ENCODE assay signal across 22 cellular contexts in the genomic region with DNA sequence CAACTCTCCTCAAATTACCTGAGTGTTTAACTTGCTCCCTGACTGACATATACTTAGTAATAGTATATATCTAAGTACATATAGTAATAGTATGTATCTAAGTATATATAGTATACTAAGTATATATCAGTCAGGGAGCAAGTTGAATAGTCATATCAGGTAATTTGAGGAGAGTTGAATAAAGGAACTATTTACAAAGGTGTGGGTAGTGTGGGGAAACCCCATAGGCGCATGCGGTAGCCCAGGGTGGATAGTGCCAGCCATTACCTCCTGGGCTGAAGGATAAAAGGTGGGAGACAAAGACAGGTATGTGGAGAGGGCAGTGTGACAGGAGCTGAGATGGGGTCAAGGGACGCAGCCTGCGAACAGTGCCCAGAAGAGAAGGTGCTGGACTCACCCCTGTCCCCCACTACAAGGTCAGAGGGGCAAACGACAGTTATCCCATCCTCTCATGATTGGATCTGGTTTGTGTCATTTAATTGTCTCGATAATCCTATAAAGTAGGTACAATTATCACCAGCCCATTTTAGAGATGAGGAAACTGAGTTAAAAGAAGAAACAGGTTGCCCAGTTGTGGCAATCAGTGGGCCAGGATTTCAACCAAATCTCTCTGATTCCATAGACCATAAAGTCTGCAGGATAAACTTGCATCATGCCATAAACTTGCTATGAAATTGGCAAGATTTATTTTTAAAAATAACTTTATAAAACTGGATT.
"Had no signal": no experiment of that assay in that cellular context is flagged by ENCODE, and none has a peak within 500 bp of the region (broad histone marks: within the 10 kb centered on the region; RNA-seq: fewer than 3 reads in every experiment).

No MANE protein-coding gene starts in this region.

- H3K27ac ChIP-seq: coronary artery, esophagus muscularis mucosa, foreskin keratinocyte, gastroesophageal sphincter, heart left ventricle, hepatocyte, parathyroid adenoma, right lobe of liver, suprapubic skin, thyroid gland had no signal

- H3K9ac ChIP-seq: parathyroid adenoma had no signal

- H3K27me3 ChIP-seq: esophagus muscularis mucosa, foreskin keratinocyte, gastroesophageal sphincter, heart left ventricle, hepatocyte, right lobe of liver, suprapubic skin, thyroid gland had no signal

- FAIRE-seq: endothelial cell of umbilical vein, kidney, small intestine had no signal

- H3K4me2 ChIP-seq: hepatocyte had no signal

- H2AFZ ChIP-seq: hepatocyte, parathyroid adenoma had no signal

- H3K79me2 ChIP-seq: hepatocyte, parathyroid adenoma had no signal

- H3K4me3 ChIP-seq: coronary artery, esophagus muscularis mucosa, gastroesophageal sphincter, heart left ventricle, hepatocyte, lung, right lobe of liver, suprapubic skin, thyroid gland had no signal

- H3K36me3 ChIP-seq: esophagus muscularis mucosa, gastroesophageal sphincter, heart left ventricle, right lobe of liver, suprapubic skin, thyroid gland had no signal

- H3K4me1 ChIP-seq: parathyroid adenoma, thyroid gland had no signal

- ATAC-seq: foreskin keratinocyte; gastroesophageal sphincter; heart left ventricle; left lobe of liver; stimulated activated naive CD8-positive, alpha-beta T cell treated with anti-CD3 and anti-CD28 coated beads, Interleukin-15, amount 100 ng/mL, for 72 hours had no signal

- DNase-seq: dermis blood vessel endothelial cell; effector memory CD4-positive, alpha-beta T cell; foreskin keratinocyte; heart left ventricle; kidney; naive B cell; right lobe of liver; small intestine; stimulated activated CD4-positive, alpha-beta T cell treated with anti-CD3 and anti-CD28 coated beads, Interleukin-15, amount 100 ng/mL, for 24 hours; stimulated activated CD4-positive, alpha-beta T cell treated with anti-CD3 and anti-CD28 coated beads, Interleukin-2, amount 100 ng/mL, for 48 hours; stimulated activated naive CD4-positive, alpha-beta T cell; stimulated activated naive CD8-positive, alpha-beta T cell treated with anti-CD3 and anti-CD28 coated beads, Interleukin-15, amount 100 ng/mL, for 72 hours; thyroid gland had no signal

- H3K9me3 ChIP-seq: esophagus muscularis mucosa, gastroesophageal sphincter, heart left ventricle, right lobe of liver, suprapubic skin, thyroid gland had no signal
